14 cellular contexts compared by ENCODE assay signal in genomic region chr11:65776196-65776595, GRCh38. TPM values are rescaled to one million over a fixed set of nuclear protein-coding genes. Genes with fewer than 3 reads are reported as not detected.
A peak's percentile ranks its signal among the peaks of the same experiment; 100 is the strongest.
DNase-seq lines count a peak whose midpoint lies in the region; ATAC-seq and TF ChIP-seq lines count a peak whose summit lies in the region.
"Had no signal": no experiment of that assay in that cellular context is flagged by ENCODE, and none has a peak within 500 bp of the region (broad histone marks: within the 10 kb centered on the region; RNA-seq: fewer than 3 reads in every experiment).

No MANE protein-coding gene starts in this region.

- peak overlapping the region; percentile 33 for H3K4me3 Mint-ChIP-seq in activated T-cell treated with anti-CD3 and anti-CD28 coated beads, Interleukin-2, amount 50 U/mL, for 24 hours
- no peak overlapping the region for H3K4me3 Mint-ChIP-seq in activated T-helper 1 cell treated with anti-CD3 and anti-CD28 coated beads, Interleukin-12 subunit alpha, Interleukin-12 subunit beta, Interleukin-2, Interleukin-4 antibody, amounts not matched to agents 30 ng/mL and 10 ng/mL and 1 ng/mL, durations not matched to agents 14 hours and 24 hours and 36 hours
- H3K4me3 Mint-ChIP-seq: T-helper 17 cell had no signal

- no peaks in the 10 kb centered on the region for H3K9me3 Mint-ChIP-seq in activated T-cell treated with anti-CD3 and anti-CD28 coated beads, Interleukin-2, amount 50 U/mL, for 24 hours
- H3K9me3 Mint-ChIP-seq in activated T-helper 1 cell treated with anti-CD3 and anti-CD28 coated beads, Interleukin-12 subunit alpha, Interleukin-12 subunit beta, Interleukin-2, Interleukin-4 antibody, amounts not matched to agents 30 ng/mL and 10 ng/mL and 1 ng/mL, durations not matched to agents 14 hours and 24 hours and 36 hours: no peaks in the 10 kb centered on the region
- H3K9me3 Mint-ChIP-seq: nephron had no signal

- peaks cover 37% of the 10 kb centered on the region for H3K36me3 Mint-ChIP-seq in activated T-cell treated with anti-CD3 and anti-CD28 coated beads, Interleukin-2, amount 50 U/mL, for 24 hours (ENCODE audit: low read depth)
- H3K36me3 Mint-ChIP-seq in activated T-helper 1 cell treated with anti-CD3 and anti-CD28 coated beads, Interleukin-12 subunit alpha, Interleukin-12 subunit beta, Interleukin-2, Interleukin-4 antibody, amounts not matched to agents 30 ng/mL and 10 ng/mL and 1 ng/mL, durations not matched to agents 14 hours and 24 hours and 36 hours (ENCODE audit: low read depth): peaks cover 3% of the 10 kb centered on the region
- H3K36me3 Mint-ChIP-seq: brain had no signal

- H3K36me3 ChIP-seq in left lung (peaks cover 0 to 31% of the 10 kb centered on the region in 2 donors), stomach (peaks cover 21 to 31% (median 30%) of the 10 kb centered on the region in 4 donors)

- H3K9me3 ChIP-seq in left lung (no peaks in the 10 kb centered on the region), stomach (no peaks in the 10 kb centered on the region)

- no peaks in the 10 kb centered on the region for H3K27me3 ChIP-seq in left lung
- no peaks in the 10 kb centered on the region for H3K27me3 ChIP-seq in stomach

- DNase-seq in activated T-cell treated with anti-CD3 and anti-CD28 coated beads, Interleukin-2, amount 50 U/mL, for 24 hours: no peak
- DNase-seq in activated T-cell treated with anti-CD3 and anti-CD28 coated beads for 4 hours (no peak), left lung (peak in 1 of 2 donors; percentile 79), stomach (peak; percentile 29), ureter (ENCODE audit: low spot score) (no peak)
- DNase-seq in activated T-helper 1 cell treated with anti-CD3 and anti-CD28 coated beads, Interleukin-12 subunit alpha, Interleukin-12 subunit beta, Interleukin-2, Interleukin-4 antibody, amounts not matched to agents 30 ng/mL and 10 ng/mL and 1 ng/mL, durations not matched to agents 14 hours and 24 hours and 36 hours (ENCODE audit: low spot score): no peak
- no peak for DNase-seq in activated naive CD4-positive, alpha-beta T cell treated with anti-CD3 and anti-CD28 coated beads, Interleukin-2, amount 50 U/mL, for 16 hours
- DNase-seq: ACHN; NCI-H1092 treated with DMSO at 0.1 percent for 48 hours; stimulated activated CD4-positive, alpha-beta T cell treated with anti-CD3 and anti-CD28 coated beads, Interleukin-1b, Interleukin-23, amount 100 ng/mL, for 48 hours; T-helper 17 cell had no signal

- no peak for TF ChIP-seq POLR2A in stomach (IDR thresholded peaks at IDR 0.05)

- intact Hi-C loops in activated T-helper 1 cell treated with anti-CD3 and anti-CD28 coated beads, Interleukin-12 subunit alpha, Interleukin-12 subunit beta, Interleukin-2, Interleukin-4 antibody, amounts not matched to agents 30 ng/mL and 10 ng/mL and 1 ng/mL, durations not matched to agents 14 hours and 24 hours and 36 hours (cut with micrococcal nuclease): no loop called here
- intact Hi-C loops in left lung (cut with DNase I) (no loop called here), stomach (cut with DNase I; ENCODE audit: low total_unique reads) (loop anchor here (5.0 kb wide), 1 partner anchor 36 kb away; no protein-coding TSS in a partner anchor)

- H3K27me3 Mint-ChIP-seq in activated T-cell treated with anti-CD3 and anti-CD28 coated beads, Interleukin-2, amount 50 U/mL, for 24 hours: no peaks in the 10 kb centered on the region
- no peaks in the 10 kb centered on the region for H3K27me3 Mint-ChIP-seq in activated T-helper 1 cell treated with anti-CD3 and anti-CD28 coated beads, Interleukin-12 subunit alpha, Interleukin-12 subunit beta, Interleukin-2, Interleukin-4 antibody, amounts not matched to agents 30 ng/mL and 10 ng/mL and 1 ng/mL, durations not matched to agents 14 hours and 24 hours and 36 hours (ENCODE audit: insufficient read depth)
- H3K27me3 Mint-ChIP-seq: T-helper 17 cell had no signal

- peaks cover 39% of the 10 kb centered on the region for H3K4me1 Mint-ChIP-seq in activated T-cell treated with anti-CD3 and anti-CD28 coated beads, Interleukin-2, amount 50 U/mL, for 24 hours (ENCODE audit: low read depth)
- H3K4me1 Mint-ChIP-seq in activated T-helper 1 cell treated with anti-CD3 and anti-CD28 coated beads, Interleukin-12 subunit alpha, Interleukin-12 subunit beta, Interleukin-2, Interleukin-4 antibody, amounts not matched to agents 30 ng/mL and 10 ng/mL and 1 ng/mL, durations not matched to agents 14 hours and 24 hours and 36 hours (ENCODE audit: low read depth): peaks cover 17% of the 10 kb centered on the region
- H3K4me1 Mint-ChIP-seq: brain, nephron had no signal

- no peak for ATAC-seq in left lung
- no peak for ATAC-seq in HG02938 (IDR thresholded peaks at IDR 0.05; ENCODE audit: unreplicated experiment)
- ATAC-seq: T-helper 17 cell had no signal

- peak overlapping the region; percentile 55 for H3K27ac Mint-ChIP-seq in activated T-cell treated with anti-CD3 and anti-CD28 coated beads, Interleukin-2, amount 50 U/mL, for 24 hours
- H3K27ac Mint-ChIP-seq in activated T-helper 1 cell treated with anti-CD3 and anti-CD28 coated beads, Interleukin-12 subunit alpha, Interleukin-12 subunit beta, Interleukin-2, Interleukin-4 antibody, amounts not matched to agents 30 ng/mL and 10 ng/mL and 1 ng/mL, durations not matched to agents 14 hours and 24 hours and 36 hours: peak overlapping the region; percentile 41
- H3K27ac Mint-ChIP-seq: brain, nephron had no signal

- H3K4me3 ChIP-seq in left lung: peak overlapping the region in 1 of 2 donors; percentile 98
- no peak overlapping the region for H3K4me3 ChIP-seq in stomach

- H3K4me1 ChIP-seq in left lung (peaks cover 6 to 72% of the 10 kb centered on the region in 2 donors), stomach (peaks cover 28 to 77% (median 52%) of the 10 kb centered on the region in 4 donors)

- WGBS in stomach, 5 donors: 73 to 90% (median 79%) methylated on average over 8 of the region's 8 CpGs

- no peak for TF ChIP-seq CTCF in left lung (IDR thresholded peaks at IDR 0.05)
- TF ChIP-seq CTCF in stomach (IDR thresholded peaks at IDR 0.05): no peak

- H3K27ac ChIP-seq in left lung: peak overlapping the region; percentile 47 to 97
- peak overlapping the region in 2 of 5 donors; percentile 72 to 84 for H3K27ac ChIP-seq in stomach

- TF ChIP-seq EP300 in stomach (IDR thresholded peaks at IDR 0.05): no peak

RNA-seq across cellular contexts. Expression of gene AP5B1, which starts 4.6 kb away (rescaled TPM):
- 17.4 and 19.2 TPM in 2 replicates for total RNA-seq in activated T-helper 1 cell treated with anti-CD3 and anti-CD28 coated beads, Interleukin-12 subunit alpha, Interleukin-12 subunit beta, Interleukin-2, Interleukin-4 antibody, amounts not matched to agents 30 ng/mL and 10 ng/mL and 1 ng/mL, durations not matched to agents 14 hours and 24 hours and 36 hours
- total RNA-seq in left lung (10 to 100 TPM; 22.6 to 39.0 TPM), stomach (10 to 100 TPM in 4 of 5 donors, 1 to 10 TPM in 1; 7.3 to 44.9 (median 19.6) TPM), ureter (13.5 TPM)
- polyA plus RNA-seq in stomach: 1 to 10 TPM; 3.6 to 5.1 (median 3.7) TPM

RNA-seq across cellular contexts. Expression of gene OVOL1, which starts 10.7 kb away (rescaled TPM):
- 0.10 and 0.36 TPM in 2 replicates for total RNA-seq in activated T-helper 1 cell treated with anti-CD3 and anti-CD28 coated beads, Interleukin-12 subunit alpha, Interleukin-12 subunit beta, Interleukin-2, Interleukin-4 antibody, amounts not matched to agents 30 ng/mL and 10 ng/mL and 1 ng/mL, durations not matched to agents 14 hours and 24 hours and 36 hours
- total RNA-seq in left lung: under 1 TPM; 0.37 to 0.41 TPM
- 100 to 1,000 TPM in 1 of 5 donors, 10 to 100 TPM in 1, 1 to 10 TPM in 2, not detected in 1; 1.2 to 120 (median 9.9) TPM for total RNA-seq in stomach
- 1 to 10 TPM in 2 of 3 donors, under 1 TPM in 1; 0.92 to 7.8 (median 1.3) TPM for polyA plus RNA-seq in stomach
- total RNA-seq in ureter: 25.8 TPM

RNA-seq across cellular contexts. Expression of gene RNASEH2C, which starts 55.6 kb away (rescaled TPM):
- total RNA-seq in activated T-helper 1 cell treated with anti-CD3 and anti-CD28 coated beads, Interleukin-12 subunit alpha, Interleukin-12 subunit beta, Interleukin-2, Interleukin-4 antibody, amounts not matched to agents 30 ng/mL and 10 ng/mL and 1 ng/mL, durations not matched to agents 14 hours and 24 hours and 36 hours: 87.6 and 89.0 TPM in 2 replicates
- total RNA-seq in left lung (10 to 100 TPM; 46.0 to 70.1 TPM), stomach (100 to 1,000 TPM in 1 of 5 donors, 10 to 100 TPM in 4; 14.1 to 171 (median 49.0) TPM), ureter (29.8 TPM)
- 10 to 100 TPM; 69.2 to 86.4 (median 83.9) TPM for polyA plus RNA-seq in stomach

RNA-seq across cellular contexts. Expression of gene SNX32, which starts 57.6 kb away (rescaled TPM):
- total RNA-seq in activated T-helper 1 cell treated with anti-CD3 and anti-CD28 coated beads, Interleukin-12 subunit alpha, Interleukin-12 subunit beta, Interleukin-2, Interleukin-4 antibody, amounts not matched to agents 30 ng/mL and 10 ng/mL and 1 ng/mL, durations not matched to agents 14 hours and 24 hours and 36 hours: 1.6 and 1.9 TPM in 2 replicates
- total RNA-seq in left lung (1 to 10 TPM in 1 of 2 donors, under 1 TPM in 1; 0.24 to 1.9 TPM), stomach (1 to 10 TPM in 2 of 5 donors, under 1 TPM in 1, not detected in 2; 0.29 to 1.4 (median 1.3) TPM), ureter (2.6 TPM)
- under 1 TPM; 0.25 to 0.90 (median 0.61) TPM for polyA plus RNA-seq in stomach
